24 cellular contexts compared by ENCODE assay signal in genomic region chr7:20290505-20291111, GRCh38. TPM values are rescaled to one million over a fixed set of nuclear protein-coding genes. Genes with fewer than 3 reads are reported as not detected.
DNase-seq lines count a peak whose midpoint lies in the region; ATAC-seq and TF ChIP-seq lines count a peak whose summit lies in the region.
"Had no signal": no experiment of that assay in that cellular context is flagged by ENCODE, and none has a peak within 500 bp of the region (broad histone marks: within the 10 kb centered on the region; RNA-seq: fewer than 3 reads in every experiment).

No MANE protein-coding gene starts in this region.

- DNase-seq in DMS53 treated with DMSO at 0.1 percent for 48 hours (lab: John Stamatoyannopoulos, UW; ENCODE audit: unreplicated experiment) = peak; percentile 75
- DNase-seq in left kidney (ENCODE audit: low read depth, low spot score) = peak; percentile 26
- no peak for DNase-seq in caudate nucleus (lab: John Stamatoyannopoulos, UW)
- no peak for DNase-seq in thyroid gland
- DNase-seq: CD4-positive, alpha-beta T cell; DMS79 treated with DMSO at 0.1 percent for 48 hours; GOT3; HCEC 1CT; NCI-H1092; NCI-H1417 treated with DMSO at 0.1 percent for 48 hours; NCI-H1694 treated with DMSO at 0.1 percent for 48 hours; NCI-H2081; NCI-H2171; NCI-H226; NCI-H510A; NCI-H69; SIG-M5 had no signal

- no peaks in the 10 kb centered on the region for H3K79me2 ChIP-seq in OCI-LY1 (ENCODE audit: insufficient read depth, low read length)

- H3K27me3 ChIP-seq in OCI-LY1 (ENCODE audit: insufficient read depth, low read length) (no peaks in the 10 kb centered on the region), thyroid gland (no peaks in the 10 kb centered on the region)
- H3K27me3 ChIP-seq: BLaER1 had no signal

- TF ChIP-seq POLR2A in thyroid gland (IDR thresholded peaks at IDR 0.05) = no peak

- H3K4me1 ChIP-seq in OCI-LY1 (ENCODE audit: insufficient read depth, low read length, severe bottlenecking) = peaks cover 11% of the 10 kb centered on the region
- no peaks in the 10 kb centered on the region for H3K4me1 ChIP-seq in thyroid gland
- H3K4me1 ChIP-seq: BLaER1 had no signal

- H3K4me2 ChIP-seq in OCI-LY1 (ENCODE audit: low read length) = no peak overlapping the region
- H3K4me2 ChIP-seq: BLaER1 had no signal

- no peaks in the 10 kb centered on the region for H3K9me2 ChIP-seq in OCI-LY1 (ENCODE audit: low read depth, low read length)

- peak; percentile 54 for ATAC-seq in HG02610 (IDR thresholded peaks at IDR 0.05; ENCODE audit: unreplicated experiment)
- ATAC-seq in HG03354 (IDR thresholded peaks at IDR 0.05; ENCODE audit: poor library complexity, severe bottlenecking, unreplicated experiment) = no peak
- ATAC-seq in HG03108 (IDR thresholded peaks at IDR 0.05; ENCODE audit: unreplicated experiment) = no peak

- TF ChIP-seq CTCF in OCI-LY1 (IDR thresholded peaks at IDR 0.05; ENCODE audit: low read length) = no peak
- TF ChIP-seq CTCF in thyroid gland (IDR thresholded peaks at IDR 0.05) = no peak

- H4K20me1 ChIP-seq in OCI-LY1 (ENCODE audit: insufficient read depth, low read length) = no peaks in the 10 kb centered on the region
- H4K20me1 ChIP-seq: BLaER1 had no signal

- no peak overlapping the region for H3K9ac ChIP-seq in OCI-LY1 (ENCODE audit: low read length)
- H3K9ac ChIP-seq: BLaER1 had no signal

- H3K27ac ChIP-seq in OCI-LY1 (ENCODE audit: low read depth, low read length, poor library complexity, severe bottlenecking) (no peak overlapping the region), caudate nucleus (ENCODE audit: low read depth, low read length) (no peak overlapping the region), thyroid gland (no peak overlapping the region)
- H3K27ac ChIP-seq: BLaER1, SK-N-MC had no signal

- H3K36me3 ChIP-seq in OCI-LY1 (ENCODE audit: insufficient read depth, low read length) (no peaks in the 10 kb centered on the region), thyroid gland (no peaks in the 10 kb centered on the region)
- H3K36me3 ChIP-seq: BLaER1 had no signal

- H3K4me3 ChIP-seq in OCI-LY1 (ENCODE audit: low read depth, low read length, poor library complexity, severe bottlenecking) (no peak overlapping the region), thyroid gland (replicated peaks in 1 of 3) (no peak overlapping the region)
- H3K4me3 ChIP-seq: BLaER1, SK-N-MC had no signal

- WGBS in thyroid gland, 2 donors = 65 to 67% methylated on average over 3 of the region's 3 CpGs

- no peaks in the 10 kb centered on the region for H3K9me3 ChIP-seq in OCI-LY1 (ENCODE audit: low read length)
- H3K9me3 ChIP-seq in thyroid gland = no peaks in the 10 kb centered on the region
- H3K9me3 ChIP-seq: BLaER1 had no signal

- 0 out of 2 replicates have a peak overlapping the region, but pooled peaks have one; percentile 53 for H2AFZ ChIP-seq in OCI-LY1 (ENCODE audit: low read length)

- intact Hi-C loops in thyroid gland (cut with DNase I) = no loop called here

- no peaks in the 10 kb centered on the region for H3F3A ChIP-seq in OCI-LY1 (ENCODE audit: insufficient read depth, low read length)

RNA-seq across cellular contexts. Expression of gene ITGB8, which starts 40.1 kb away (rescaled TPM):
- total RNA-seq in thyroid gland = 10 to 100 TPM; 14.0 to 33.6 (median 17.7) TPM
- total RNA-seq: CD4-positive, alpha-beta T cell; T-helper 1 cell treated with Interleukin-12 subunit alpha and Interleukin-12 subunit beta and Interleukin-4 antibody, amounts not matched to agents 30 ng/mL and 1 ng/mL, for 36 hours had no signal

Comparison
In these comparisons a context has a peak if more than half of its experiments do, and no peak if none do; other contexts are left out.
1. DNase-seq: peak in DMS53 treated with DMSO at 0.1 percent for 48 hours (single experiment) and left kidney (single experiment); none in caudate nucleus (0 of 61) and thyroid gland (0 of 2).